In the genomic region with DNA sequence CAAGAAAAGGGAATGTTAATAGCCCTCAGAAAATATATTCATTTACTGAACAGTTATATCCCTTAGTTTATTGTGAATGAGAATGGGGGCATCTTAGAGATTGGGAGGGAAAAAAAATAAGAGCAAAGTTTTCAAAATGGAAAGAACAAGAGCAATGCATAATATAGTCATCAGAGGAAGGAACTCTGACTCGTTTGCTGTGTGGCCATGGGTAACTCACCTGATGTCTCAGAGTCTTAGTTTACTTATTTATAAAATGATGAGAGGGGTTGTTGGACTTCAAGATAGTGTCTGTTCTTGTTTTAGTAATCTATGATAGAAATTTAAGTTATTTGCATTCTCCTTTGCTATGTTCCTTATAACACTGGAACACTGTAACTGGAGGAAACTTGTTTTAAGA, we compare ENCODE assay signal across 15 cellular contexts.
DNase-seq lines count a peak whose midpoint lies in the region; ATAC-seq lines count a peak whose summit lies in the region.
"Had no signal": no experiment of that assay in that cellular context is flagged by ENCODE, and none has a peak within 500 bp of the region (broad histone marks: within the 10 kb centered on the region; RNA-seq: fewer than 3 reads in every experiment).

No MANE protein-coding gene starts in this region.

- H3K36me3 Mint-ChIP-seq in stimulated activated naive CD8-positive, alpha-beta T cell treated with anti-CD3 and anti-CD28 coated beads, Interleukin-15, Interleukin-2, amounts not matched to agents 100 ng/mL and 50 ng/mL, for 24 hours (ENCODE audit: low read depth), result peaks cover 13% of the 10 kb centered on the region

- no peak overlapping the region for H3K4me3 Mint-ChIP-seq in stimulated activated naive CD8-positive, alpha-beta T cell treated with anti-CD3 and anti-CD28 coated beads, Interleukin-15, Interleukin-2, amounts not matched to agents 100 ng/mL and 50 ng/mL, for 24 hours
- H3K4me3 Mint-ChIP-seq in stimulated activated naive CD8-positive, alpha-beta T cell treated with anti-CD3 and anti-CD28 coated beads, Interleukin-15, amount 100 ng/mL, for 72 hours, result no peak overlapping the region

- no peaks in the 10 kb centered on the region for H3K27me3 Mint-ChIP-seq in stimulated activated naive CD8-positive, alpha-beta T cell treated with anti-CD3 and anti-CD28 coated beads, Interleukin-15, Interleukin-2, amounts not matched to agents 100 ng/mL and 50 ng/mL, for 24 hours
- H3K27me3 Mint-ChIP-seq in stimulated activated naive CD8-positive, alpha-beta T cell treated with anti-CD3 and anti-CD28 coated beads, Interleukin-15, amount 100 ng/mL, for 72 hours, result no peaks in the 10 kb centered on the region

- no peak for ATAC-seq in stimulated activated naive CD8-positive, alpha-beta T cell treated with anti-CD3 and anti-CD28 coated beads, Interleukin-15, amount 100 ng/mL, for 72 hours
- no peak for ATAC-seq in GM18909 (IDR thresholded peaks at IDR 0.05; ENCODE audit: poor library complexity, unreplicated experiment)

- H3K9me3 Mint-ChIP-seq in stimulated activated naive CD8-positive, alpha-beta T cell treated with anti-CD3 and anti-CD28 coated beads, Interleukin-15, Interleukin-2, amounts not matched to agents 100 ng/mL and 50 ng/mL, for 24 hours, result no peaks in the 10 kb centered on the region
- H3K9me3 Mint-ChIP-seq in stimulated activated naive CD8-positive, alpha-beta T cell treated with anti-CD3 and anti-CD28 coated beads, Interleukin-15, amount 100 ng/mL, for 72 hours, result no peaks in the 10 kb centered on the region

- peak overlapping the region; percentile 54 for H3K27ac Mint-ChIP-seq in stimulated activated naive CD8-positive, alpha-beta T cell treated with anti-CD3 and anti-CD28 coated beads, Interleukin-15, Interleukin-2, amounts not matched to agents 100 ng/mL and 50 ng/mL, for 24 hours
- no peak overlapping the region for H3K27ac Mint-ChIP-seq in stimulated activated naive CD8-positive, alpha-beta T cell treated with anti-CD3 and anti-CD28 coated beads, Interleukin-15, amount 100 ng/mL, for 72 hours

- peaks cover 85% of the 10 kb centered on the region for H3K4me1 Mint-ChIP-seq in stimulated activated naive CD8-positive, alpha-beta T cell treated with anti-CD3 and anti-CD28 coated beads, Interleukin-15, Interleukin-2, amounts not matched to agents 100 ng/mL and 50 ng/mL, for 24 hours (ENCODE audit: low read depth)
- peaks cover 67% of the 10 kb centered on the region for H3K4me1 Mint-ChIP-seq in stimulated activated naive CD8-positive, alpha-beta T cell treated with anti-CD3 and anti-CD28 coated beads, Interleukin-15, amount 100 ng/mL, for 72 hours

- DNase-seq in stimulated activated naive CD8-positive, alpha-beta T cell treated with anti-CD3 and anti-CD28 coated beads, Interleukin-15, amount 100 ng/mL, for 72 hours, result no peak
- DNase-seq in HT1080 (ENCODE audit: low read depth) (peak; percentile 24), kidney tubule cell (ENCODE audit: low spot score) (peak; percentile 41), occipital lobe (lab: John Stamatoyannopoulos, UW) (no peak), NCI-H82 (lab: John Stamatoyannopoulos, UW) (no peak)
- DNase-seq: COR-L47; HCEC 1CT; NCI-H1048; NCI-H146; NCI-H345; NCI-H526 treated with DMSO at 0.1 percent for 48 hours; NK-92 treated with Interleukin-12 subunit alpha and Interleukin-12 subunit beta, amount 100 ng/mL, for 24 hours; OCI-M1 had no signal

Comparison
In these comparisons a context has a peak if more than half of its experiments do, and no peak if none do; other contexts are left out.
1. DNase-seq: peak in HT1080 (single experiment) and kidney tubule cell (single experiment); none in stimulated activated naive CD8-positive, alpha-beta T cell treated with anti-CD3 and anti-CD28 coated beads, Interleukin-15, amount 100 ng/mL, for 72 hours (0 of 2), occipital lobe (single experiment) and NCI-H82 (single experiment).